ENCODE assay signal across 31 cellular contexts in genomic region chr2:234026693-234027254, GRCh38. TPM values are rescaled to one million over a fixed set of nuclear protein-coding genes. Genes with fewer than 3 reads are reported as not detected.
DNase-seq lines count a peak whose midpoint lies in the region; ATAC-seq, FAIRE-seq and TF ChIP-seq lines count a peak whose summit lies in the region.
"Had no signal": no experiment of that assay in that cellular context is flagged by ENCODE, and none has a peak within 500 bp of the region (broad histone marks: within the 10 kb centered on the region; RNA-seq: fewer than 3 reads in every experiment).

No MANE protein-coding gene starts in this region.

- no peak overlapping the region for H2AFZ ChIP-seq in astrocyte (ENCODE audit: low read depth, low read length)
- H2AFZ ChIP-seq in hepatocyte: no peak overlapping the region

- H3K27me3 Mint-ChIP-seq in activated CD4-positive, alpha-beta T cell treated with anti-CD3 and anti-CD28 coated beads, Interleukin-2, amount 10 ng/mL, durations not matched to agents 7 days and 5 days: peaks cover 19% of the 10 kb centered on the region
- no peaks in the 10 kb centered on the region for H3K27me3 Mint-ChIP-seq in CD4-positive, alpha-beta T cell
- H3K27me3 Mint-ChIP-seq in astrocyte (ENCODE audit: low read depth, unreplicated experiment) (peaks cover 14% of the 10 kb centered on the region), natural killer cell (ENCODE audit: low read depth in 2 of 2) (no peaks in the 10 kb centered on the region)

- no peak overlapping the region for H3K27ac ChIP-seq in CD4-positive, alpha-beta T cell (ENCODE audit: low read depth, low read length)
- no peak overlapping the region for H3K27ac ChIP-seq in astrocyte (ENCODE audit: low read depth, low read length)
- no peak overlapping the region for H3K27ac ChIP-seq in testis
- no peak overlapping the region for H3K27ac ChIP-seq in hepatocyte
- H3K27ac ChIP-seq: brain microvascular endothelial cell, heart right ventricle, prostate gland, right lobe of liver, tibial artery, vagina had no signal

- no peak overlapping the region for H3K4me3 Mint-ChIP-seq in activated CD4-positive, alpha-beta T cell treated with anti-CD3 and anti-CD28 coated beads, Interleukin-2, amount 10 ng/mL, durations not matched to agents 7 days and 5 days
- peak overlapping the region; percentile 17 for H3K4me3 Mint-ChIP-seq in CD4-positive, alpha-beta T cell
- H3K4me3 Mint-ChIP-seq in astrocyte (ENCODE audit: unreplicated experiment): no peak overlapping the region
- peak overlapping the region; percentile 88 for H3K4me3 Mint-ChIP-seq in natural killer cell

- no peak overlapping the region for H3K9ac ChIP-seq in astrocyte (ENCODE audit: low read length)

- no peaks in the 10 kb centered on the region for H3K9me3 ChIP-seq in CD4-positive, alpha-beta T cell (ENCODE audit: control insufficient read depth, low read length)
- peaks cover 4% of the 10 kb centered on the region for H3K9me3 ChIP-seq in astrocyte (ENCODE audit: insufficient read depth, low read depth, low read length)
- H3K9me3 ChIP-seq in testis: no peaks in the 10 kb centered on the region
- no peaks in the 10 kb centered on the region for H3K9me3 ChIP-seq in hepatocyte (ENCODE audit: low read depth)
- H3K9me3 ChIP-seq: prostate gland, right lobe of liver, tibial artery, vagina had no signal

- H3K4me1 Mint-ChIP-seq in activated CD4-positive, alpha-beta T cell treated with anti-CD3 and anti-CD28 coated beads, Interleukin-2, amount 10 ng/mL, durations not matched to agents 7 days and 5 days: peaks cover 53% of the 10 kb centered on the region
- H3K4me1 Mint-ChIP-seq in CD4-positive, alpha-beta T cell (ENCODE audit: low read depth): peaks cover 47% of the 10 kb centered on the region
- H3K4me1 Mint-ChIP-seq in astrocyte (ENCODE audit: low read depth, unreplicated experiment) (peaks cover 8% of the 10 kb centered on the region), natural killer cell (peaks cover 63 to 80% of the 10 kb centered on the region in 2 donors)

- H3K79me2 ChIP-seq in astrocyte (ENCODE audit: insufficient read depth, low read length): no peaks in the 10 kb centered on the region
- no peaks in the 10 kb centered on the region for H3K79me2 ChIP-seq in hepatocyte

- FAIRE-seq in astrocyte (lab: Jason Lieb, UNC): no peak
- FAIRE-seq: frontal cortex, GM18507, GM19239 had no signal

- no peak for DNase-seq in activated CD4-positive, alpha-beta T cell treated with anti-CD3 and anti-CD28 coated beads, Interleukin-2, amount 10 ng/mL, durations not matched to agents 7 days and 5 days
- DNase-seq in activated CD4-positive, alpha-beta T cell treated with anti-CD3 and anti-CD28 coated beads, Interleukin-2, amount 50 U/mL, for 4 hours: no peak
- no peak for DNase-seq in CD4-positive, alpha-beta T cell
- no peak for DNase-seq in astrocyte (ENCODE audit: low read depth)
- DNase-seq in natural killer cell: no peak
- DNase-seq in testis: no peak
- DNase-seq in hepatocyte (ENCODE audit: low spot score): no peak
- no peak for DNase-seq in kidney glomerular epithelial cell (lab: John Stamatoyannopoulos, UW)
- DNase-seq: activated CD8-positive, alpha-beta T cell treated with anti-CD3 and anti-CD28 coated beads, Interleukin-2, amount 10 ng/mL, durations not matched to agents 7 days and 5 days; amniotic stem cell; heart right ventricle; left cardiac atrium; NCI-H1048; NCI-H187 treated with DMSO at 0.1 percent for 48 hours; NCI-H524 treated with DMSO at 0.1 percent for 48 hours; nucleus accumbens; right lobe of liver; tibial artery had no signal

- H3K27ac Mint-ChIP-seq in activated CD4-positive, alpha-beta T cell treated with anti-CD3 and anti-CD28 coated beads, Interleukin-2, amount 10 ng/mL, durations not matched to agents 7 days and 5 days: peak overlapping the region; percentile 76
- H3K27ac Mint-ChIP-seq in CD4-positive, alpha-beta T cell: peak overlapping the region; percentile 2
- H3K27ac Mint-ChIP-seq in astrocyte (ENCODE audit: unreplicated experiment) (no peak overlapping the region), natural killer cell (peak overlapping the region; percentile 85 to 91)

- peaks cover 19% of the 10 kb centered on the region for H3K9me3 Mint-ChIP-seq in activated CD4-positive, alpha-beta T cell treated with anti-CD3 and anti-CD28 coated beads, Interleukin-2, amount 10 ng/mL, durations not matched to agents 7 days and 5 days
- no peaks in the 10 kb centered on the region for H3K9me3 Mint-ChIP-seq in CD4-positive, alpha-beta T cell
- H3K9me3 Mint-ChIP-seq in astrocyte (ENCODE audit: unreplicated experiment) (peaks cover 18% of the 10 kb centered on the region), natural killer cell (peaks cover 5 to 8% of the 10 kb centered on the region in 2 donors)

- H4K20me1 ChIP-seq in astrocyte (ENCODE audit: insufficient read depth, low read length) (no peaks in the 10 kb centered on the region), hepatocyte (ENCODE audit: insufficient read depth, poor library complexity, severe bottlenecking) (no peaks in the 10 kb centered on the region)

- H3K4me2 ChIP-seq in astrocyte (ENCODE audit: low read length): peak overlapping the region; percentile 79
- H3K4me2 ChIP-seq in hepatocyte: no peak overlapping the region

- POLR2A ChIA-PET in activated CD4-positive, alpha-beta T cell treated with anti-CD3 and anti-CD28 coated beads, Interleukin-2, amount 10 ng/mL, durations not matched to agents 7 days and 5 days (lab: Charles Lee): no interaction called here
- POLR2A ChIA-PET in CD4-positive, alpha-beta T cell (lab: Charles Lee): interaction anchor here (3.1 kb wide), 1 partner anchor 37 kb away, joined by 14 read pairs; no protein-coding TSS in a partner anchor

- H3K27me3 ChIP-seq in CD4-positive, alpha-beta T cell (ENCODE audit: control insufficient read depth, insufficient read depth, low read length): no peaks in the 10 kb centered on the region
- no peaks in the 10 kb centered on the region for H3K27me3 ChIP-seq in astrocyte (ENCODE audit: insufficient read depth, low read length)
- H3K27me3 ChIP-seq in testis: no peaks in the 10 kb centered on the region
- H3K27me3 ChIP-seq in hepatocyte: no peaks in the 10 kb centered on the region
- H3K27me3 ChIP-seq: brain microvascular endothelial cell, right lobe of liver, tibial artery, vagina had no signal

- CTCF ChIA-PET in activated CD4-positive, alpha-beta T cell treated with anti-CD3 and anti-CD28 coated beads, Interleukin-2, amount 10 ng/mL, durations not matched to agents 7 days and 5 days (lab: Charles Lee): no interaction called here
- CTCF ChIA-PET in CD4-positive, alpha-beta T cell (lab: Charles Lee): interaction anchor here (0.5 kb wide), 1 partner anchor 193 kb away, joined by 3 read pairs; no protein-coding TSS in a partner anchor

- WGBS in testis, 2 donors: 77 to 78% methylated on average over 10 of the region's 10 CpGs
- WGBS in hepatocyte (ENCODE audit: low lambda C conversion rate, missing lambda C conversion rate): 93% methylated on average over 10 of the region's 10 CpGs

- H3K4me3 ChIP-seq in astrocyte (ENCODE audit: insufficient read depth, low read depth, low read length) (no peak overlapping the region), testis (no peak overlapping the region), hepatocyte (no peak overlapping the region)
- H3K4me3 ChIP-seq: heart right ventricle, lung, prostate gland, right lobe of liver, tibial artery had no signal

- TF ChIP-seq CTCF in CD4-positive, alpha-beta T cell (IDR thresholded peaks at IDR 0.05): no peak
- TF ChIP-seq CTCF in astrocyte (IDR thresholded peaks at IDR 0.05; ENCODE audit: insufficient read depth, low read depth, low read length): no peak
- no peak for TF ChIP-seq CTCF in natural killer cell (IDR thresholded peaks at IDR 0.05)
- no peak for TF ChIP-seq CTCF in testis (IDR thresholded peaks at IDR 0.05)
- no peak for TF ChIP-seq CTCF in hepatocyte (IDR thresholded peaks at IDR 0.05; ENCODE audit: poor library complexity)

- H3K36me3 Mint-ChIP-seq in activated CD4-positive, alpha-beta T cell treated with anti-CD3 and anti-CD28 coated beads, Interleukin-2, amount 10 ng/mL, durations not matched to agents 7 days and 5 days (ENCODE audit: low read depth): peaks cover 3% of the 10 kb centered on the region
- H3K36me3 Mint-ChIP-seq in CD4-positive, alpha-beta T cell (ENCODE audit: low read depth): no peaks in the 10 kb centered on the region
- peaks cover 4% of the 10 kb centered on the region for H3K36me3 Mint-ChIP-seq in astrocyte (ENCODE audit: low read depth, unreplicated experiment)
- no peaks in the 10 kb centered on the region for H3K36me3 Mint-ChIP-seq in natural killer cell

- no peaks in the 10 kb centered on the region for H3K9me2 ChIP-seq in hepatocyte (replicated peaks; ENCODE audit: insufficient read depth)

- intact Hi-C loops in CD4-positive, alpha-beta T cell (cut with DNase I, micrococcal nuclease): loop anchor here in 1 of 2 experiments (5.0 kb wide), 1 partner anchor 34 kb away; no protein-coding TSS in a partner anchor
- intact Hi-C loops in natural killer cell (cut with micrococcal nuclease): no loop called here
- intact Hi-C loops in testis (cut with DNase I; ENCODE audit: low total_unique reads): no loop called here

- H3K4me1 ChIP-seq in astrocyte (ENCODE audit: insufficient read depth, low read length) (peaks cover 20% of the 10 kb centered on the region), testis (peaks cover 3% of the 10 kb centered on the region), hepatocyte (ENCODE audit: insufficient read depth) (no peaks in the 10 kb centered on the region)
- H3K4me1 ChIP-seq: prostate gland had no signal

- ATAC-seq in CD4-positive, alpha-beta T cell (ENCODE audit: poor library complexity): no peak
- peak in 2 of 3 donors; percentile 45 to 58 for ATAC-seq in natural killer cell
- ATAC-seq: activated CD8-positive, alpha-beta T cell treated with anti-CD3 and anti-CD28 coated beads, Interleukin-2, amount 10 ng/mL, durations not matched to agents 7 days and 5 days; heart right ventricle; left cardiac atrium; right lobe of liver had no signal

- no peak for TF ChIP-seq POLR2A in testis (IDR thresholded peaks at IDR 0.05)

- H3K36me3 ChIP-seq in astrocyte (ENCODE audit: insufficient read depth, low read length) (no peaks in the 10 kb centered on the region), testis (ENCODE audit: low read depth, missing control alignments) (no peaks in the 10 kb centered on the region), hepatocyte (replicated peaks; ENCODE audit: insufficient read depth, low read depth) (no peaks in the 10 kb centered on the region)
- H3K36me3 ChIP-seq: brain microvascular endothelial cell, heart right ventricle, prostate gland, right lobe of liver, tibial artery, vagina had no signal

RNA-seq across cellular contexts. Expression of gene SPP2, which starts 23.7 kb away (rescaled TPM):
- total RNA-seq in activated CD4-positive, alpha-beta T cell treated with anti-CD3 and anti-CD28 coated beads, Interleukin-2, amount 10 ng/mL, durations not matched to agents 7 days and 5 days: not detected
- not detected for total RNA-seq in CD4-positive, alpha-beta T cell
- total RNA-seq in astrocyte (not detected in 2 replicates), natural killer cell (not detected), testis (not detected), hepatocyte (75.5 and 78.5 TPM in 2 replicates)
- polyA plus RNA-seq in testis (ENCODE audit: insufficient read depth, low read depth, low replicate concordance) (not detected), hepatocyte (26.1 and 71.4 TPM in 2 replicates)
- total RNA-seq: A172; activated CD8-positive, alpha-beta T cell treated with anti-CD3 and anti-CD28 coated beads, Interleukin-2, amount 10 ng/mL, durations not matched to agents 7 days and 5 days; cerebellum; dermis microvascular lymphatic vessel endothelial cell; endothelial cell of umbilical vein; frontal cortex; H4; heart right ventricle; left cardiac atrium; lung; prostate gland; T-helper 1 cell treated with Interleukin-12 subunit alpha and Interleukin-12 subunit beta and Interleukin-4 antibody, amounts not matched to agents 30 ng/mL and 1 ng/mL, for 36 hours; vagina had no signal
- polyA plus RNA-seq: endothelial cell of umbilical vein, heart right ventricle, lung had no signal

Comparison
In these comparisons a context has a peak if more than half of its experiments do, and no peak if none do; other contexts are left out.
1. H3K4me3 Mint-ChIP-seq: peak in CD4-positive, alpha-beta T cell (single experiment) and natural killer cell (single experiment); none in activated CD4-positive, alpha-beta T cell treated with anti-CD3 and anti-CD28 coated beads, Interleukin-2, amount 10 ng/mL, durations not matched to agents 7 days and 5 days (single experiment) and astrocyte (single experiment).
2. RNA of gene SPP2, which starts 23.7 kb away (total RNA-seq): 75.5 to 78.5 TPM in hepatocyte; not detected in activated CD4-positive, alpha-beta T cell treated with anti-CD3 and anti-CD28 coated beads, Interleukin-2, amount 10 ng/mL, durations not matched to agents 7 days and 5 days, not detected in CD4-positive, alpha-beta T cell, not detected in astrocyte, not detected in natural killer cell and not detected in testis; every median in the first group is over 10 times any median in the second.